In genomic region chr3:44104668-44105321, GRCh38 we compare ENCODE assay signal across 8 cellular contexts.
DNase-seq lines count a peak whose midpoint lies in the region; ATAC-seq and TF ChIP-seq lines count a peak whose summit lies in the region.

No MANE protein-coding gene starts in this region.

- H3K9me3 Mint-ChIP-seq in CD4-positive, alpha-beta memory T cell: peaks cover 0 to 2% (median 0%) of the 10 kb centered on the region in 8 donors

- no peak overlapping the region for H4K5ac ChIP-seq in mesendoderm (ENCODE audit: low read length)

- H3K4me3 Mint-ChIP-seq in CD4-positive, alpha-beta memory T cell: no peak overlapping the region

- no peaks in the 10 kb centered on the region for H3K4me1 Mint-ChIP-seq in CD4-positive, alpha-beta memory T cell

- no peaks in the 10 kb centered on the region for H3K9me3 ChIP-seq in CD4-positive, alpha-beta memory T cell (ENCODE audit: control insufficient read depth in 1 of 2, low read length in 2 of 2)
- no peaks in the 10 kb centered on the region for H3K9me3 ChIP-seq in A673 (ENCODE audit: low read depth, low read length, poor library complexity, severe bottlenecking)

- H3K9ac ChIP-seq in mesendoderm (ENCODE audit: low read length): no peak overlapping the region

- CTCF ChIA-PET in CD4-positive, alpha-beta memory T cell (lab: Charles Lee; ENCODE audit: partially characterized antibody): no interaction called here
- CTCF ChIA-PET in A673 (lab: Charles Lee): no interaction called here

- POLR2A ChIA-PET in CD4-positive, alpha-beta memory T cell (lab: Charles Lee; ENCODE audit: partially characterized antibody): no interaction called here
- POLR2A ChIA-PET in A673 (lab: Charles Lee; ENCODE audit: low non-redundant PET): no interaction called here

- H3K36me3 Mint-ChIP-seq in CD4-positive, alpha-beta memory T cell: no peaks in the 10 kb centered on the region

- H3K23ac ChIP-seq in mesendoderm (ENCODE audit: low read length): no peak overlapping the region

- H2BK5ac ChIP-seq in mesendoderm (ENCODE audit: low read length): no peak overlapping the region

- H3K4me2 ChIP-seq in mesendoderm (ENCODE audit: low read length): no peak overlapping the region

- no peak overlapping the region for H3K56ac ChIP-seq in mesendoderm (ENCODE audit: low read length)

- H3K18ac ChIP-seq in mesendoderm (ENCODE audit: low read length): no peak overlapping the region

- H4K8ac ChIP-seq in mesendoderm (ENCODE audit: low read depth, low read length): no peak overlapping the region

- no peaks in the 10 kb centered on the region for H3K27me3 ChIP-seq in mesendoderm (ENCODE audit: insufficient read depth, low read length, poor library complexity)
- H3K27me3 ChIP-seq in CD4-positive, alpha-beta memory T cell (ENCODE audit: insufficient read depth, low read length): no peaks in the 10 kb centered on the region
- H3K27me3 ChIP-seq in A673 (replicated peaks; ENCODE audit: insufficient read depth, low read depth, low read length, poor library complexity): no peaks in the 10 kb centered on the region

- no peaks in the 10 kb centered on the region for H3K79me1 ChIP-seq in mesendoderm (ENCODE audit: low read length)

- WGBS in mesendoderm (ENCODE audit: extremely low coverage, insufficient coverage, low lambda C conversion rate): no CpG with 5 or more reads among the region's 4 CpGs

- peaks cover 5 to 16% of the 10 kb centered on the region in 2 donors for H3K27me3 Mint-ChIP-seq in CD4-positive, alpha-beta memory T cell

- H3K36me3 ChIP-seq in mesendoderm (ENCODE audit: control insufficient read depth, insufficient read depth, low read length): no peaks in the 10 kb centered on the region
- H3K36me3 ChIP-seq in CD4-positive, alpha-beta memory T cell (ENCODE audit: insufficient read depth, low read length): no peaks in the 10 kb centered on the region
- no peaks in the 10 kb centered on the region for H3K36me3 ChIP-seq in A673 (ENCODE audit: insufficient read depth, low read length, poor library complexity, severe bottlenecking)

- DNase-seq in EH (ENCODE audit: low read depth): peak; percentile 49
- peak; percentile 49 to 60 for DNase-seq in activated T-cell treated with anti-CD3 and anti-CD28 coated beads, Interleukin-2, amount 50 U/mL, for 48 hours
- DNase-seq in mesendoderm: peak; percentile 79
- DNase-seq in left colon: no peak
- no peak for DNase-seq in CD4-positive, alpha-beta memory T cell
- DNase-seq in A673 (ENCODE audit: low spot score): no peak

- H2BK120ac ChIP-seq in mesendoderm (ENCODE audit: low read depth, low read length): no peak overlapping the region

- H3K4me1 ChIP-seq in mesendoderm (ENCODE audit: control insufficient read depth, low read depth, low read length) (peaks cover 14% of the 10 kb centered on the region), A673 (ENCODE audit: insufficient read depth, low read length, poor library complexity, severe bottlenecking) (no peaks in the 10 kb centered on the region)
- H3K4me1 ChIP-seq in CD4-positive, alpha-beta memory T cell (ENCODE audit: insufficient read depth, low read length): no peaks in the 10 kb centered on the region

- no peak overlapping the region for H3K27ac Mint-ChIP-seq in CD4-positive, alpha-beta memory T cell

- H3K27ac ChIP-seq in mesendoderm (ENCODE audit: low read depth, low read length): no peak overlapping the region
- H3K27ac ChIP-seq in CD4-positive, alpha-beta memory T cell (ENCODE audit: low read depth, low read length): no peak overlapping the region
- H3K27ac ChIP-seq in A673 (ENCODE audit: low read depth, low read length, poor library complexity, severe bottlenecking): no peak overlapping the region

- no peak overlapping the region for H2AK5ac ChIP-seq in mesendoderm (ENCODE audit: low read length)

- intact Hi-C loops in left colon (cut with DNase I, micrococcal nuclease) (no loop called here), A673 (cut with micrococcal nuclease; ENCODE audit: unreplicated experiment) (no loop called here)
- intact Hi-C loops in CD4-positive, alpha-beta memory T cell (cut with micrococcal nuclease): no loop called here

- H3K4me3 ChIP-seq in mesendoderm (ENCODE audit: low read length) (no peak overlapping the region), A673 (ENCODE audit: low read depth, low read length, poor library complexity, severe bottlenecking) (no peak overlapping the region)
- H3K4me3 ChIP-seq in CD4-positive, alpha-beta memory T cell (ENCODE audit: low read length in 2 of 2): no peak overlapping the region

- peak; percentile 92 for ATAC-seq in GM21515 (IDR thresholded peaks at IDR 0.05; ENCODE audit: unreplicated experiment)
- ATAC-seq in HG03575 (IDR thresholded peaks at IDR 0.05; ENCODE audit: extremely low read depth, insufficient number of reproducible peaks, low FRiP score, unreplicated experiment): peak; percentile 89
- ATAC-seq in left colon: no peak

- H2BK15ac ChIP-seq in mesendoderm (replicated peaks; ENCODE audit: low read depth): no peak overlapping the region

- H3K79me2 ChIP-seq in mesendoderm (ENCODE audit: control insufficient read depth, insufficient read depth, low read length): no peaks in the 10 kb centered on the region

- no TSS peak for BruUV-seq in A673 (replicated peaks; lab: Mats Ljungman, UMichigan)

- no peak for TF ChIP-seq CTCF in A673 (conservative IDR thresholded peaks at IDR 0.05; ENCODE audit: low read depth, low read length)

- H3K4ac ChIP-seq in mesendoderm (ENCODE audit: low read depth, low read length): no peak overlapping the region

Comparison
In these comparisons a context has a peak if more than half of its experiments do, and no peak if none do; other contexts are left out.
1. DNase-seq: peak in EH (single experiment), activated T-cell treated with anti-CD3 and anti-CD28 coated beads, Interleukin-2, amount 50 U/mL, for 48 hours (2 of 2) and mesendoderm (single experiment); none in left colon (0 of 2), CD4-positive, alpha-beta memory T cell (0 of 5) and A673 (single experiment).